In the genomic region with DNA sequence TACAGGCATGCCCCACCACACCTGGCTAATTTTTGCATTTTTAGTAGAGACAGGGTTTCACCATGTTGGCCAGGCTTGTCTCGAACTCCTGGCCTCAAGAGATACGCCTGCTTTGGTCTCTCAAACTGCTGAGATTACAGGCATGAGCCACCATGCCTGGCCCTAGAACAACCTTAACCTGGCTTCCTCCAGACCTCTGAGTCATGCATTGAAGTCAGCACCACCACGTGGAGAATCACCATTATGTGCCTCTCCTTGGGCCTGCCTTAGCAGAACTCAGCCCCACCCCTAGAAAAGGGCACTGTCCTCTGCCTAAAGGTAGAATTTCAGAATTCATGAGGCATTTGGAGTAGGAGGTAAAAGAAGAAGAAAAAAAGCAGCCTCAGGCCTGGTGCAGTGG, we compare ENCODE assay signal across 1 cellular context.
TF ChIP-seq lines count a peak whose summit lies in the region.

No MANE protein-coding gene starts in this region.

TF ChIP-seq in K562, 482 proteins besides CTCF, POLR2A, EP300 and RAD21 (continued from another document and continues in another):
- TF ChIP-seq, protein P1, sequence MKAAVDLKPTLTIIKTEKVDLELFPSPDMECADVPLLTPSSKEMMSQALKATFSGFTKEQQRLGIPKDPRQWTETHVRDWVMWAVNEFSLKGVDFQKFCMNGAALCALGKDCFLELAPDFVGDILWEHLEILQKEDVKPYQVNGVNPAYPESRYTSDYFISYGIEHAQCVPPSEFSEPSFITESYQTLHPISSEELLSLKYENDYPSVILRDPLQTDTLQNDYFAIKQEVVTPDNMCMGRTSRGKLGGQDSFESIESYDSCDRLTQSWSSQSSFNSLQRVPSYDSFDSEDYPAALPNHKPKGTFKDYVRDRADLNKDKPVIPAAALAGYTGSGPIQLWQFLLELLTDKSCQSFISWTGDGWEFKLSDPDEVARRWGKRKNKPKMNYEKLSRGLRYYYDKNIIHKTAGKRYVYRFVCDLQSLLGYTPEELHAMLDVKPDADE (conservative IDR thresholded peaks at IDR 0.05; ENCODE audit: control insufficient read depth, low read depth, low read length) = no peak
- TF ChIP-seq RBM34 (IDR thresholded peaks at IDR 0.05; ENCODE audit: borderline replicate concordance, insufficient read depth, low read length) (no peak), RBM17 (IDR thresholded peaks at IDR 0.05; ENCODE audit: borderline replicate concordance, low read depth, low read length) (no peak), OTX1 (CRISPR knock-in tag; IDR thresholded peaks at IDR 0.05) (no peak), STAG1 (CRISPR knock-in tag; IDR thresholded peaks at IDR 0.05; ENCODE audit: borderline replicate concordance) (no peak), POLR2AphosphoS5 (IDR thresholded peaks at IDR 0.05; ENCODE audit: control insufficient read depth, insufficient read depth, low read depth, low read length) (no peak), CREB3L1 (IDR thresholded peaks at IDR 0.05; ENCODE audit: borderline replicate concordance, low read depth) (no peak), ZBTB11 (CRISPR knock-in tag; IDR thresholded peaks at IDR 0.05) (no peak), NFE2 (IDR thresholded peaks at IDR 0.05; ENCODE audit: low read depth) (peak; percentile 38), ZMIZ1 (IDR thresholded peaks at IDR 0.05; ENCODE audit: low read depth in 2 of 2, low read length in 2 of 2) (no peak), MYC (IDR thresholded peaks at IDR 0.05; ENCODE audit: low read depth, low read length) (0 out of 2 replicates have a peak, but pooled peaks have one; percentile 35), MYC (CRISPR knock-in tag; IDR thresholded peaks at IDR 0.05; ENCODE audit: borderline replicate concordance, low read depth) (no peak), ZNF184 (CRISPR knock-in tag; IDR thresholded peaks at IDR 0.05) (no peak), CREM (IDR thresholded peaks at IDR 0.05; ENCODE audit: low read depth) (0 out of 2 replicates have a peak, but pooled peaks have one; percentile 21), ARID3A (IDR thresholded peaks at IDR 0.05; ENCODE audit: borderline replicate concordance, low read depth, low read length) (no peak), TRIM24 (IDR thresholded peaks at IDR 0.05) (no peak), BCOR (IDR thresholded peaks at IDR 0.05) (peak; percentile 22; the same call in 1 of the 2 replicates), THRAP3 (IDR thresholded peaks at IDR 0.05; ENCODE audit: borderline replicate concordance) (no peak), PCBP2 (IDR thresholded peaks at IDR 0.05; ENCODE audit: low read depth, low read length, poor library complexity, severe bottlenecking) (no peak), ATF6 (CRISPR knock-in tag; IDR thresholded peaks at IDR 0.05) (no peak), E4F1 (CRISPR knock-in tag; IDR thresholded peaks at IDR 0.05; ENCODE audit: borderline replicate concordance) (no peak), ZC3H4 (CRISPR knock-in tag; IDR thresholded peaks at IDR 0.05; ENCODE audit: borderline replicate concordance) (no peak), ZBTB1 (CRISPR knock-in tag; IDR thresholded peaks at IDR 0.05; ENCODE audit: borderline replicate concordance, low read depth) (no peak), IFI16 (CRISPR knock-in tag; IDR thresholded peaks at IDR 0.05) (no peak), ZNF609 (CRISPR knock-in tag; IDR thresholded peaks at IDR 0.05; ENCODE audit: borderline replicate concordance) (no peak), ARID1B (IDR thresholded peaks at IDR 0.05) (peak; percentile 37; the same call in 1 of the 2 replicates), FOXJ3 (CRISPR knock-in tag; IDR thresholded peaks at IDR 0.05) (no peak), ZNF696 (CRISPR knock-in tag; conservative IDR thresholded peaks at IDR 0.05) (no peak)
- TF ChIP-seq, protein P2, sequence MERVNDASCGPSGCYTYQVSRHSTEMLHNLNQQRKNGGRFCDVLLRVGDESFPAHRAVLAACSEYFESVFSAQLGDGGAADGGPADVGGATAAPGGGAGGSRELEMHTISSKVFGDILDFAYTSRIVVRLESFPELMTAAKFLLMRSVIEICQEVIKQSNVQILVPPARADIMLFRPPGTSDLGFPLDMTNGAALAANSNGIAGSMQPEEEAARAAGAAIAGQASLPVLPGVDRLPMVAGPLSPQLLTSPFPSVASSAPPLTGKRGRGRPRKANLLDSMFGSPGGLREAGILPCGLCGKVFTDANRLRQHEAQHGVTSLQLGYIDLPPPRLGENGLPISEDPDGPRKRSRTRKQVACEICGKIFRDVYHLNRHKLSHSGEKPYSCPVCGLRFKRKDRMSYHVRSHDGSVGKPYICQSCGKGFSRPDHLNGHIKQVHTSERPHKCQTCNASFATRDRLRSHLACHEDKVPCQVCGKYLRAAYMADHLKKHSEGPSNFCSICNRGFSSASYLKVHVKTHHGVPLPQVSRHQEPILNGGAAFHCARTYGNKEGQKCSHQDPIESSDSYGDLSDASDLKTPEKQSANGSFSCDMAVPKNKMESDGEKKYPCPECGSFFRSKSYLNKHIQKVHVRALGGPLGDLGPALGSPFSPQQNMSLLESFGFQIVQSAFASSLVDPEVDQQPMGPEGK (CRISPR knock-in tag; IDR thresholded peaks at IDR 0.05; ENCODE audit: borderline replicate concordance) = no peak
